8 cellular contexts compared by ENCODE assay signal in genomic region chr4:30720021-30720655, GRCh38. TPM values are rescaled to one million over a fixed set of nuclear protein-coding genes. Genes with fewer than 3 reads are reported as not detected.
A peak's percentile ranks its signal among the peaks of the same experiment; 100 is the strongest.
DNase-seq lines count a peak whose midpoint lies in the region; ATAC-seq and TF ChIP-seq lines count a peak whose summit lies in the region.

TSS of gene PCDH7 (plus strand) at chr4:30720369. CDS start at chr4:30721423, 1,054 bp downstream.

- no TSS peak for BruUV-seq in Caco-2 (replicated peaks; lab: Mats Ljungman, UMichigan)

- H3K36me3 ChIP-seq in Caco-2 (ENCODE audit: control insufficient read depth, insufficient read depth, low read length), result no peaks in the 10 kb centered on the region
- no peaks in the 10 kb centered on the region for H3K36me3 ChIP-seq in heart left ventricle
- no peaks in the 10 kb centered on the region for H3K36me3 ChIP-seq in osteoblast (ENCODE audit: insufficient read depth, low read length)

- peaks cover 52% of the 10 kb centered on the region for H3K36me3 Mint-ChIP-seq in Caco-2 (ENCODE audit: insufficient read depth, unreplicated experiment)
- peaks cover 1% of the 10 kb centered on the region for H3K36me3 Mint-ChIP-seq in activated naive CD8-positive, alpha-beta T cell treated with anti-CD3 and anti-CD28 coated beads for 36 hours

- peak within 1 kb of the TSS; percentile 87 for H3K4me3 Mint-ChIP-seq in Caco-2 (ENCODE audit: unreplicated experiment)
- peak within 1 kb of the TSS; percentile 58 for H3K4me3 Mint-ChIP-seq in activated naive CD8-positive, alpha-beta T cell treated with anti-CD3 and anti-CD28 coated beads for 36 hours

- intact Hi-C loops in Caco-2 (cut with micrococcal nuclease; ENCODE audit: unreplicated experiment) (no loop called here), heart left ventricle (cut with DNase I) (loop anchor here in 5 of 10 donors (5.0 to 10.0 kb wide), 6 partner anchors 215 to 322 kb away; no protein-coding TSS in a partner anchor)

- TF ChIP-seq CTCF in Caco-2 (IDR thresholded peaks at IDR 0.05; ENCODE audit: insufficient read depth in 1 of 2, low read depth in 1 of 2, low read length in 1 of 2, severe bottlenecking in 1 of 2, unreplicated experiment in 1 of 2) (no peak), heart left ventricle (IDR thresholded peaks at IDR 0.05) (no peak), osteoblast (IDR thresholded peaks at IDR 0.05; ENCODE audit: extremely low read depth, low read depth, low read length) (no peak)

- H4K20me1 ChIP-seq in osteoblast (ENCODE audit: insufficient read depth, low read length), result no peaks in the 10 kb centered on the region

- H3K4me1 Mint-ChIP-seq in Caco-2 (ENCODE audit: low read depth, unreplicated experiment), result no peaks in the 10 kb centered on the region
- peaks cover 28% of the 10 kb centered on the region for H3K4me1 Mint-ChIP-seq in activated naive CD8-positive, alpha-beta T cell treated with anti-CD3 and anti-CD28 coated beads for 36 hours

- POLR2A ChIA-PET in Caco-2 (lab: Charles Lee), result interaction anchor here (1.4 kb wide), 1 partner anchor 147 kb away, joined by 3 read pairs; no protein-coding TSS in a partner anchor

- H3K4me2 ChIP-seq in osteoblast (ENCODE audit: insufficient read depth, low read length), result peak within 1 kb of the TSS; percentile 74

- no peaks in the 10 kb centered on the region for H3K27me3 Mint-ChIP-seq in Caco-2 (ENCODE audit: insufficient read depth, unreplicated experiment)
- peaks cover 81% of the 10 kb centered on the region for H3K27me3 Mint-ChIP-seq in activated naive CD8-positive, alpha-beta T cell treated with anti-CD3 and anti-CD28 coated beads for 36 hours

- no peaks in the 10 kb centered on the region for H3K27me3 ChIP-seq in Caco-2 (replicated peaks; ENCODE audit: control insufficient read depth, insufficient read depth, low read length)
- H3K27me3 ChIP-seq in heart left ventricle, result peaks cover 0 to 71% (median 11%) of the 10 kb centered on the region in 9 donors
- H3K27me3 ChIP-seq in osteoblast (ENCODE audit: insufficient read depth, low read length), result peaks cover 46% of the 10 kb centered on the region

- H3K4me3 ChIP-seq in Caco-2 (ENCODE audit: low read depth, low read length), result peak within 1 kb of the TSS; percentile 58
- H3K4me3 ChIP-seq in heart left ventricle, result peak within 1 kb of the TSS; percentile 45 to 78 (median 65)
- H3K4me3 ChIP-seq in osteoblast (ENCODE audit: insufficient read depth, low read length), result peak within 1 kb of the TSS; percentile 62

- no peaks in the 10 kb centered on the region for H3K79me2 ChIP-seq in osteoblast (ENCODE audit: insufficient read depth, low read length)

- CTCF ChIA-PET in Caco-2 (lab: Charles Lee), result interaction anchor here (0.6 kb wide), 1 partner anchor 656 kb away, joined by 6 read pairs; no protein-coding TSS in a partner anchor

- H3K27ac Mint-ChIP-seq in Caco-2 (ENCODE audit: unreplicated experiment), result peak within 1 kb of the TSS; percentile 85
- peak within 1 kb of the TSS; percentile 62 for H3K27ac Mint-ChIP-seq in activated naive CD8-positive, alpha-beta T cell treated with anti-CD3 and anti-CD28 coated beads for 36 hours

- TF ChIP-seq POLR2A in heart left ventricle (IDR thresholded peaks at IDR 0.05), result no peak

- H3K9me3 ChIP-seq in Caco-2 (no peaks in the 10 kb centered on the region), heart left ventricle (no peaks in the 10 kb centered on the region), osteoblast (ENCODE audit: low read depth, low read length) (no peaks in the 10 kb centered on the region)

- H3K27ac ChIP-seq in heart left ventricle, result peak within 1 kb of the TSS; percentile 37 to 87 (median 72)
- no peak within 1 kb of the TSS for H3K27ac ChIP-seq in osteoblast (ENCODE audit: low read depth, low read length)

- DNase-seq in Caco-2 (peak; percentile 44 to 61), HuH-7.5 (ENCODE audit: low spot score) (peak; percentile 63), heart left ventricle (peak; percentile 28 to 60 (median 39)), osteoblast (ENCODE audit: insufficient read length, low spot score, missing footprints) (peak; percentile 91), GM19238 (ENCODE audit: insufficient read length, low spot score) (no peak), DMS79 (lab: John Stamatoyannopoulos, UW) (no peak)
- peak; percentile 22 for DNase-seq in activated naive CD8-positive, alpha-beta T cell treated with anti-CD3 and anti-CD28 coated beads for 36 hours

- no peaks in the 10 kb centered on the region for H3K9me3 Mint-ChIP-seq in Caco-2 (ENCODE audit: unreplicated experiment)
- peaks cover 3% of the 10 kb centered on the region for H3K9me3 Mint-ChIP-seq in activated naive CD8-positive, alpha-beta T cell treated with anti-CD3 and anti-CD28 coated beads for 36 hours

- H3K4me1 ChIP-seq in Caco-2 (peaks cover 3% of the 10 kb centered on the region; the same call in 1 of the 2 replicates), heart left ventricle (peaks cover 0 to 49% (median 13%) of the 10 kb centered on the region in 12 donors), osteoblast (ENCODE audit: insufficient read depth, low read length) (peaks cover 5% of the 10 kb centered on the region)

- WGBS in heart left ventricle, 4 donors, result 0 to 1% (median 1%) methylated on average over 43 of the region's 43 CpGs

- H2AFZ ChIP-seq in osteoblast (ENCODE audit: low read length), result peak within 1 kb of the TSS; percentile 56

- peak; percentile 27 to 51 (median 42) for ATAC-seq in heart left ventricle
- no peak for ATAC-seq in GM19397 (IDR thresholded peaks at IDR 0.05; ENCODE audit: unreplicated experiment)

RNA-seq across cellular contexts. Expression of gene PCDH7, which starts in this region (rescaled TPM):
- total RNA-seq in Caco-2 (2022) (16.3 and 19.1 TPM in 2 replicates), heart left ventricle (100 to 1,000 TPM in 5 of 9 donors, 10 to 100 TPM in 4; 51.4 to 166 (median 107) TPM), osteoblast (0.72 and 3.8 TPM in 2 replicates)
- total RNA-seq in activated naive CD8-positive, alpha-beta T cell treated with anti-CD3 and anti-CD28 coated beads for 36 hours, result not detected
- 10 to 100 TPM in 1 of 2 donors, 1 to 10 TPM in 1; 9.4 to 39.8 TPM for polyA plus RNA-seq in heart left ventricle

Comparison
In these comparisons a context has a peak if more than half of its experiments do, and no peak if none do; other contexts are left out.
1. Peak in DNase-seq in activated naive CD8-positive, alpha-beta T cell treated with anti-CD3 and anti-CD28 coated beads for 36 hours; RNA of the gene not detected or under 1 TPM.
2. DNase-seq: peak in Caco-2 (2 of 2), HuH-7.5 (single experiment), heart left ventricle (5 of 5) and osteoblast (single experiment); none in GM19238 (single experiment) and DMS79 (single experiment).
3. Peak in every context shown above with its lines, with median percentiles within 50 percentile points of each other: H3K4me3 ChIP-seq.